In genomic region chr15:39581501-39582285, GRCh38 we compare ENCODE assay signal across 8 cellular contexts. TPM values are rescaled to one million over a fixed set of nuclear protein-coding genes. Genes with fewer than 3 reads are reported as not detected.
DNase-seq lines count a peak whose midpoint lies in the region; ATAC-seq and TF ChIP-seq lines count a peak whose summit lies in the region.

No MANE protein-coding gene starts in this region.

- DNase-seq in T-helper 1 cell (no peak), SJSA1 (ENCODE audit: low read depth in 1 of 2, low spot score in 2 of 2) (peak; percentile 59 to 62), epithelial cell of proximal tubule (ENCODE audit: low read depth) (no peak), GM19240 (ENCODE audit: insufficient read length, low spot score) (no peak), NCI-H2171 treated with DMSO at 0.1 percent for 48 hours (lab: John Stamatoyannopoulos, UW) (no peak)
- DNase-seq in naive thymus-derived CD4-positive, alpha-beta T cell: no peak

- H3K9me3 Mint-ChIP-seq in T-helper 1 cell treated with Interleukin-12 subunit alpha and Interleukin-12 subunit beta and Interleukin-4 antibody, amounts not matched to agents 30 μg/mL and 1 μg/mL, for 36 hours: no peaks in the 10 kb centered on the region
- peaks cover 0 to 2% (median 0%) of the 10 kb centered on the region in 11 donors for H3K9me3 Mint-ChIP-seq in naive thymus-derived CD4-positive, alpha-beta T cell

- no peaks in the 10 kb centered on the region for H3K27me3 ChIP-seq in SJSA1 (replicated peaks)
- no peaks in the 10 kb centered on the region for H3K27me3 ChIP-seq in naive thymus-derived CD4-positive, alpha-beta T cell (ENCODE audit: control insufficient read depth in 2 of 2, insufficient read depth in 2 of 2, low read length in 2 of 2)

- POLR2A ChIA-PET in naive thymus-derived CD4-positive, alpha-beta T cell (lab: Charles Lee): interaction anchor here (0.7 kb wide), 1 partner anchor 1329 kb away, joined by 3 read pairs; no protein-coding TSS in a partner anchor

- H3K27me3 Mint-ChIP-seq in T-helper 1 cell treated with Interleukin-12 subunit alpha and Interleukin-12 subunit beta and Interleukin-4 antibody, amounts not matched to agents 30 μg/mL and 1 μg/mL, for 36 hours (ENCODE audit: low read depth): peaks cover 58% of the 10 kb centered on the region
- H3K27me3 Mint-ChIP-seq in naive thymus-derived CD4-positive, alpha-beta T cell: peaks cover 37 to 69% (median 57%) of the 10 kb centered on the region in 5 donors

- intact Hi-C loops in naive thymus-derived CD4-positive, alpha-beta T cell (cut with micrococcal nuclease): loop anchor here (2.0 to 10.0 kb wide), 5 partner anchors 41 to 1137 kb away; no protein-coding TSS in a partner anchor

- no peaks in the 10 kb centered on the region for H3K36me3 Mint-ChIP-seq in T-helper 1 cell treated with Interleukin-12 subunit alpha and Interleukin-12 subunit beta and Interleukin-4 antibody, amounts not matched to agents 30 μg/mL and 1 μg/mL, for 36 hours (ENCODE audit: low read depth)
- H3K36me3 Mint-ChIP-seq in naive thymus-derived CD4-positive, alpha-beta T cell: no peaks in the 10 kb centered on the region

- H3K27ac Mint-ChIP-seq in T-helper 1 cell treated with Interleukin-12 subunit alpha and Interleukin-12 subunit beta and Interleukin-4 antibody, amounts not matched to agents 30 μg/mL and 1 μg/mL, for 36 hours: peak overlapping the region; percentile 18
- peak overlapping the region in 1 of 9 donors; percentile 31 for H3K27ac Mint-ChIP-seq in naive thymus-derived CD4-positive, alpha-beta T cell

- 0 out of 2 replicates have a peak, but pooled peaks cover 3% of the 10 kb centered on the region for H3K9me3 ChIP-seq in SJSA1 (replicated peaks)
- H3K9me3 ChIP-seq in naive thymus-derived CD4-positive, alpha-beta T cell (ENCODE audit: control insufficient read depth in 2 of 3, low read length in 3 of 3): no peaks in the 10 kb centered on the region

- peaks cover 57% of the 10 kb centered on the region for H3K36me3 ChIP-seq in SJSA1
- no peaks in the 10 kb centered on the region for H3K36me3 ChIP-seq in naive thymus-derived CD4-positive, alpha-beta T cell (ENCODE audit: control insufficient read depth in 2 of 3, insufficient read depth in 3 of 3, low read length in 3 of 3)

- H3K4me1 ChIP-seq in SJSA1 (replicated peaks): peaks cover 67% of the 10 kb centered on the region
- peaks cover 0 to 11% of the 10 kb centered on the region in 2 donors for H3K4me1 ChIP-seq in naive thymus-derived CD4-positive, alpha-beta T cell (ENCODE audit: control insufficient read depth in 2 of 2, insufficient read depth in 2 of 2, low read length in 2 of 2)

- peak overlapping the region; percentile 71 for H3K4me3 Mint-ChIP-seq in T-helper 1 cell treated with Interleukin-12 subunit alpha and Interleukin-12 subunit beta and Interleukin-4 antibody, amounts not matched to agents 30 μg/mL and 1 μg/mL, for 36 hours
- H3K4me3 Mint-ChIP-seq in naive thymus-derived CD4-positive, alpha-beta T cell: peak overlapping the region in 9 of 10 donors; percentile 2 to 82 (median 69)

- peak; percentile 71 for TF ChIP-seq CTCF in epithelial cell of proximal tubule (conservative IDR thresholded peaks at IDR 0.05; ENCODE audit: low read depth, low read length)

- H3K27ac ChIP-seq in SJSA1: peak overlapping the region; percentile 90; the same call in 1 of the 2 replicates
- H3K27ac ChIP-seq in naive thymus-derived CD4-positive, alpha-beta T cell (ENCODE audit: low read depth, low read length): no peak overlapping the region

- ATAC-seq in naive thymus-derived CD4-positive, alpha-beta T cell: no peak
- ATAC-seq in GM21367 (IDR thresholded peaks at IDR 0.05; ENCODE audit: unreplicated experiment): no peak

- peaks cover 24% of the 10 kb centered on the region for H3K4me1 Mint-ChIP-seq in T-helper 1 cell treated with Interleukin-12 subunit alpha and Interleukin-12 subunit beta and Interleukin-4 antibody, amounts not matched to agents 30 μg/mL and 1 μg/mL, for 36 hours (ENCODE audit: low read depth)
- peaks cover 0 to 38% (median 14%) of the 10 kb centered on the region in 7 donors for H3K4me1 Mint-ChIP-seq in naive thymus-derived CD4-positive, alpha-beta T cell

- CTCF ChIA-PET in naive thymus-derived CD4-positive, alpha-beta T cell (lab: Charles Lee): interaction anchor here (1.1 kb wide), 1 partner anchor 29 kb away, joined by 3 read pairs; no protein-coding TSS in a partner anchor

- H3K4me3 ChIP-seq in SJSA1: peak overlapping the region; percentile 65
- peak overlapping the region; percentile 67 for H3K4me3 ChIP-seq in epithelial cell of proximal tubule (ENCODE audit: low read depth, low read length)
- no peak overlapping the region for H3K4me3 ChIP-seq in naive thymus-derived CD4-positive, alpha-beta T cell (ENCODE audit: low read length)

RNA-seq across cellular contexts. Expression of gene THBS1, which starts 0.8 kb away (rescaled TPM):
- 332 and 499 TPM in 2 replicates for total RNA-seq in SJSA1 (2014; rRNA removed; shearing (Covaris generic))
- 61.7 and 168 TPM in 2 replicates for total RNA-seq in epithelial cell of proximal tubule
- 10 to 100 TPM in 2 of 5 experiments, 1 to 10 TPM in 3; 1.3 to 68.4 (median 8.5) TPM for total RNA-seq in naive thymus-derived CD4-positive, alpha-beta T cell
- not detected for polyA plus RNA-seq in naive thymus-derived CD4-positive, alpha-beta T cell

Comparison
In these comparisons a context has a peak if more than half of its experiments do, and no peak if none do; other contexts are left out.
1. DNase-seq: peak in SJSA1 (2 of 2); none in T-helper 1 cell (0 of 5), epithelial cell of proximal tubule (single experiment), naive thymus-derived CD4-positive, alpha-beta T cell (0 of 9), GM19240 (single experiment) and NCI-H2171 treated with DMSO at 0.1 percent for 48 hours (single experiment).